Comparison of ENCODE assay signal across 8 cellular contexts in the genomic region with DNA sequence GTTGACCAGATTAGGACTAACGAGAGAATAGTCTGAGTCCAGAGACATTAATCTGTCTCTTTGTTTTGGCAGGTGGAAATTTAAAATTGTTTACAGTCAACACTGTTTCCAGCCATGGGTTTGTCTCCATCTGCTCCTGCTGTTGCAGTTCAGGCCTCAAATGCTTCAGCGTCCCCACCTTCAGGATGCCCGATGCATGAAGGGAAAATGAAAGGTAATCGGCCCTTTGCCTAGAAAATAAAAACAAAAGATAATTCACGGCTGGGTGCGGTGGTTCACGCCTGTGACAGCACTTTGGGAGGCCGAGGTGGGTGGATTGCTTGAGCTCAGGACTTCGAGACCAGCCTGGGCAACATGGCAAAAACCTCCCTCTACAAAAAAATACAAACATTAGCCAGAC. TPM values are rescaled to one million over a fixed set of nuclear protein-coding genes. Genes with fewer than 3 reads are reported as not detected.
DNase-seq lines count a peak whose midpoint lies in the region; ATAC-seq, FAIRE-seq and TF ChIP-seq lines count a peak whose summit lies in the region.

No MANE protein-coding gene starts in this region.

- H3K27ac Mint-ChIP-seq in CD4-positive, CD25-positive, alpha-beta regulatory T cell = peak overlapping the region; percentile 93 to 98 (median 97)
- H3K27ac Mint-ChIP-seq in endothelial cell (ENCODE audit: unreplicated experiment) = peak overlapping the region; percentile 93

- peaks cover 25% of the 10 kb centered on the region for H3K36me3 ChIP-seq in CD4-positive, CD25-positive, alpha-beta regulatory T cell (ENCODE audit: control insufficient read depth, insufficient read depth, low read length)
- H3K36me3 ChIP-seq in NT2/D1 (ENCODE audit: insufficient read depth, insufficient read length, low read length) (peaks cover 54% of the 10 kb centered on the region), neuronal stem cell (replicated peaks in 1 of 2; ENCODE audit: control insufficient read depth in 2 of 2, insufficient read depth in 2 of 2, low read length in 2 of 2) (peaks cover 10 to 48% of the 10 kb centered on the region in 2 donors)

- H2AK5ac ChIP-seq in neuronal stem cell (ENCODE audit: low read depth, low read length) = no peak overlapping the region

- H3K9me3 ChIP-seq in CD4-positive, CD25-positive, alpha-beta regulatory T cell (ENCODE audit: control insufficient read depth in 2 of 2, low read length in 2 of 2) = no peaks in the 10 kb centered on the region
- H3K9me3 ChIP-seq in NT2/D1 (ENCODE audit: insufficient read depth, low read length) (peaks cover 19% of the 10 kb centered on the region), neuronal stem cell (replicated peaks in 1 of 2; ENCODE audit: control insufficient read depth in 2 of 2, insufficient read depth in 1 of 2, low read depth in 1 of 2, low read length in 2 of 2) (no peaks in the 10 kb centered on the region)

- intact Hi-C loops in posterior vena cava (cut with DNase I) = loop anchor here in 1 of 2 donors (5.0 kb wide), 1 partner anchor 865 kb away; no protein-coding TSS in a partner anchor

- H3K4ac ChIP-seq in neuronal stem cell (ENCODE audit: low read length) = no peak overlapping the region

- H4K91ac ChIP-seq in neuronal stem cell (ENCODE audit: low read depth, low read length, poor library complexity) = no peak overlapping the region

- H3K9ac ChIP-seq in NT2/D1 (ENCODE audit: insufficient read length, low read depth) (peak overlapping the region; percentile 95), neuronal stem cell (ENCODE audit: low read depth, low read length, poor library complexity) (peak overlapping the region; percentile 91)

- H3K79me1 ChIP-seq in neuronal stem cell (ENCODE audit: low read depth, low read length) = peaks cover 2% of the 10 kb centered on the region

- TF ChIP-seq CTCF in endothelial cell (IDR thresholded peaks at IDR 0.05; ENCODE audit: unreplicated experiment) = no peak
- no peak for TF ChIP-seq CTCF in D721Med (IDR thresholded peaks at IDR 0.05; ENCODE audit: insufficient read depth, missing control alignments)

- peaks cover 8 to 30% (median 20%) of the 10 kb centered on the region in 4 donors for H3K4me1 Mint-ChIP-seq in CD4-positive, CD25-positive, alpha-beta regulatory T cell
- peaks cover 10% of the 10 kb centered on the region for H3K4me1 Mint-ChIP-seq in endothelial cell (ENCODE audit: unreplicated experiment)

- no peak overlapping the region for H3K23ac ChIP-seq in neuronal stem cell (ENCODE audit: low read depth, low read length, poor library complexity)

- H3K4me1 ChIP-seq in CD4-positive, CD25-positive, alpha-beta regulatory T cell (ENCODE audit: control insufficient read depth, insufficient read depth, low read length, poor library complexity, severe bottlenecking) = peaks cover 8% of the 10 kb centered on the region
- H3K4me1 ChIP-seq in NT2/D1 (ENCODE audit: insufficient read depth, insufficient read length) = peaks cover 3% of the 10 kb centered on the region
- peaks cover 0 to 2% of the 10 kb centered on the region in 2 donors for H3K4me1 ChIP-seq in neuronal stem cell (ENCODE audit: control insufficient read depth in 2 of 2, insufficient read depth in 1 of 2, low read depth in 1 of 2, low read length in 2 of 2)

- no peaks in the 10 kb centered on the region for H3K9me3 Mint-ChIP-seq in CD4-positive, CD25-positive, alpha-beta regulatory T cell
- H3K9me3 Mint-ChIP-seq in endothelial cell (ENCODE audit: unreplicated experiment) = no peaks in the 10 kb centered on the region

- H2BK12ac ChIP-seq in neuronal stem cell (ENCODE audit: low read length) = no peak overlapping the region

- no peak for DNase-seq in CD4-positive, CD25-positive, alpha-beta regulatory T cell
- DNase-seq in NT2/D1 (ENCODE audit: low read depth, low spot score) (no peak), endothelial cell (ENCODE audit: low spot score) (no peak), neuronal stem cell (ENCODE audit: low spot score) (no peak), D721Med (ENCODE audit: insufficient read length, low spot score) (no peak), posterior vena cava (ENCODE audit: low spot score) (no peak), NCI-H226 (no peak)
- DNase-seq in NK-92 treated with Interleukin-12 subunit alpha and Interleukin-12 subunit beta, amount 100 ng/mL, for 24 hours (lab: John Stamatoyannopoulos, UW) = no peak

- H3K18ac ChIP-seq in neuronal stem cell (ENCODE audit: low read length) = no peak overlapping the region

- FAIRE-seq in D721Med (lab: Jason Lieb, UNC) = no peak

- no peaks in the 10 kb centered on the region for H3K27me3 ChIP-seq in CD4-positive, CD25-positive, alpha-beta regulatory T cell (ENCODE audit: control insufficient read depth, insufficient read depth, low read length)
- H3K27me3 ChIP-seq in NT2/D1 (ENCODE audit: insufficient read depth, insufficient read length) (no peaks in the 10 kb centered on the region), neuronal stem cell (ENCODE audit: control insufficient read depth in 3 of 3, insufficient read depth in 3 of 3, low read depth in 1 of 3, low read length in 3 of 3) (no peaks in the 10 kb centered on the region)

- no peak overlapping the region for H4K8ac ChIP-seq in neuronal stem cell (ENCODE audit: low read depth, low read length)

- H3K4me2 ChIP-seq in neuronal stem cell (ENCODE audit: insufficient read depth, low read length, poor library complexity, severe bottlenecking) = peak overlapping the region; percentile 49

- H3K14ac ChIP-seq in neuronal stem cell (ENCODE audit: low read length) = no peak overlapping the region

- no peak overlapping the region for H2AFZ ChIP-seq in neuronal stem cell (ENCODE audit: low read length)

- no peak for ATAC-seq in CD4-positive, CD25-positive, alpha-beta regulatory T cell (ENCODE audit: low read depth in 2 of 2)

- no peak overlapping the region for H2BK15ac ChIP-seq in neuronal stem cell (ENCODE audit: low read length)

- H3K27me3 Mint-ChIP-seq in CD4-positive, CD25-positive, alpha-beta regulatory T cell = no peaks in the 10 kb centered on the region
- peaks cover 5% of the 10 kb centered on the region for H3K27me3 Mint-ChIP-seq in endothelial cell (ENCODE audit: unreplicated experiment)

- no peaks in the 10 kb centered on the region for H3K36me3 Mint-ChIP-seq in CD4-positive, CD25-positive, alpha-beta regulatory T cell
- peaks cover 5% of the 10 kb centered on the region for H3K36me3 Mint-ChIP-seq in endothelial cell (ENCODE audit: low read depth, unreplicated experiment)

- H2BK5ac ChIP-seq in neuronal stem cell (ENCODE audit: low read length) = no peak overlapping the region

- peak overlapping the region; percentile 87 for H3K27ac ChIP-seq in CD4-positive, CD25-positive, alpha-beta regulatory T cell (ENCODE audit: insufficient read depth, low read length, poor library complexity, severe bottlenecking)
- no peak overlapping the region for H3K27ac ChIP-seq in neuronal stem cell (replicated peaks; ENCODE audit: low read length)

- H2BK120ac ChIP-seq in neuronal stem cell (ENCODE audit: low read depth, low read length) = no peak overlapping the region

- WGBS in neuronal stem cell (ENCODE audit: extremely low coverage in 2 of 2, insufficient read length in 2 of 2, insufficient replicate concordance in 1 of 2), 2 donors = no CpG with 5 or more reads among the region's 9 CpGs

- H3K4me3 Mint-ChIP-seq in CD4-positive, CD25-positive, alpha-beta regulatory T cell = peak overlapping the region in 2 of 4 donors; percentile 93 to 96
- peak overlapping the region; percentile 92 for H3K4me3 Mint-ChIP-seq in endothelial cell (ENCODE audit: unreplicated experiment)

- H3K4me3 ChIP-seq in CD4-positive, CD25-positive, alpha-beta regulatory T cell (ENCODE audit: low read depth, low read length) = peak overlapping the region; percentile 73
- H3K4me3 ChIP-seq in NT2/D1 (ENCODE audit: insufficient read length, low read depth) = peak overlapping the region; percentile 87
- peak overlapping the region; percentile 79 to 94 for H3K4me3 ChIP-seq in neuronal stem cell (ENCODE audit: low read length in 2 of 2)

RNA-seq across cellular contexts. Expression of gene HCCS, which starts 0.8 kb away (rescaled TPM):
- total RNA-seq in CD4-positive, CD25-positive, alpha-beta regulatory T cell = 7.8 TPM
- polyA plus RNA-seq in CD4-positive, CD25-positive, alpha-beta regulatory T cell = 10 to 100 TPM; 22.6 to 29.4 (median 25.3) TPM
- 18.6 TPM for total RNA-seq in endothelial cell (ENCODE audit: unreplicated experiment)
- 20.8 TPM for polyA plus RNA-seq in neuronal stem cell (2013, experiment 1 of 2)
- 19.9 TPM for polyA plus RNA-seq in neuronal stem cell (2013, experiment 2 of 2)
- 10 to 100 TPM; 14.5 to 17.7 TPM for total RNA-seq in posterior vena cava
